Comparison of ENCODE assay signal across 36 cellular contexts in genomic region chr12:21756699-21757098, GRCh38. TPM values are rescaled to one million over a fixed set of nuclear protein-coding genes. Genes with fewer than 3 reads are reported as not detected.
"Had no signal": no experiment of that assay in that cellular context is flagged by ENCODE, and none has a peak within 500 bp of the region (broad histone marks: within the 10 kb centered on the region; RNA-seq: fewer than 3 reads in every experiment).

No MANE protein-coding gene starts in this region.

- H3K4me1 ChIP-seq: breast epithelium had no signal

- H3K27me3 ChIP-seq: adrenal gland, body of pancreas, brain microvascular endothelial cell, breast epithelium had no signal

- ATAC-seq: activated CD8-positive, alpha-beta T cell treated with anti-CD3 and anti-CD28 coated beads for 36 hours; activated naive CD4-positive, alpha-beta T cell treated with anti-CD3 and anti-CD28 coated beads, Interleukin-2, amount 50 U/mL, for 72 hours; activated T-cell treated with anti-CD3 and anti-CD28 coated beads, Interleukin-2, amount 50 U/mL, for 4 hours; activated T-cell treated with anti-CD3 and anti-CD28 coated beads, Interleukin-2, amount 50 U/mL, for 72 hours; activated T-helper 17 cell treated with anti-CD3 and anti-CD28 coated beads, Interleukin-2, amount 50 U/mL, for 72 hours; body of pancreas had no signal

- FAIRE-seq: astrocyte, TTC549 had no signal

- DNase-seq: activated B cell treated with CpG ODN at 0.5 μM for 24 hours; activated CD4-positive, alpha-beta memory T cell treated with anti-CD3 and anti-CD28 coated beads for 36 hours; activated CD4-positive, alpha-beta T cell treated with anti-CD3 and anti-CD28 coated beads for 4 hours; activated CD4-positive, alpha-beta T cell treated with anti-CD3 and anti-CD28 coated beads, Interleukin-2, amount 10 ng/mL, durations not matched to agents 24 days and 14 days; activated CD4-positive, alpha-beta T cell treated with anti-CD3 and anti-CD28 coated beads, Interleukin-2, amount 50 U/mL, for 1 hour; activated CD4-positive, alpha-beta T cell treated with anti-CD3 and anti-CD28 coated beads, Interleukin-2, amount 50 U/mL, for 4 hours; activated CD4-positive, CD25-positive, alpha-beta regulatory T cell treated with anti-CD3 and anti-CD28 coated beads, Interleukin-2, amount 50 U/mL, for 72 hours; activated CD8-positive, alpha-beta memory T cell treated with anti-CD3 and anti-CD28 coated beads, Interleukin-2, amount 50 U/mL, for 4 hours; activated CD8-positive, alpha-beta T cell treated with anti-CD3 and anti-CD28 coated beads for 36 hours; activated effector memory CD4-positive, alpha-beta T cell treated with anti-CD3 and anti-CD28 coated beads, Interleukin-2, amount 50 U/mL, for 16 hours; activated gamma-delta T cell treated with Interleukin-2 at 50 U/mL for 16 hours; activated naive CD4-positive, alpha-beta T cell; activated naive CD4-positive, alpha-beta T cell treated with anti-CD3 and anti-CD28 coated beads for 36 hours; activated naive CD4-positive, alpha-beta T cell treated with anti-CD3 and anti-CD28 coated beads, Interleukin-2, amount 50 U/mL, for 16 hours; activated naive CD8-positive, alpha-beta T cell treated with anti-CD3 and anti-CD28 coated beads for 36 hours; activated T-cell treated with anti-CD3 and anti-CD28 coated beads for 4 hours; activated T-cell treated with anti-CD3 and anti-CD28 coated beads, Interleukin-2, amount 50 U/mL, for 1 hour; activated T-cell treated with anti-CD3 and anti-CD28 coated beads, Interleukin-2, amount 50 U/mL, for 4 hours; activated T-cell treated with anti-CD3 and anti-CD28 coated beads, Interleukin-2, amount 50 U/mL, for 72 hours; adrenal gland; amniotic stem cell; aorta; body of pancreas; brain microvascular endothelial cell; central memory CD4-positive, alpha-beta T cell; T-helper 1 cell; T-helper 2 cell; T-helper 9 cell had no signal

- H3K4me3 ChIP-seq: adrenal gland, body of pancreas, breast epithelium had no signal

- H3K36me3 ChIP-seq: adrenal gland, brain microvascular endothelial cell, breast epithelium had no signal

- H3K27ac ChIP-seq: adrenal gland, body of pancreas, brain microvascular endothelial cell, breast epithelium, VCaP had no signal

- H3K9me3 ChIP-seq: adrenal gland, body of pancreas, breast epithelium had no signal

RNA-seq across cellular contexts. Expression of gene KCNJ8, which starts 17.8 kb away (rescaled TPM):
- total RNA-seq: activated B cell treated with CpG ODN at 0.5 μM for 24 hours; activated CD4-positive, alpha-beta memory T cell treated with anti-CD3 and anti-CD28 coated beads for 36 hours; activated CD4-positive, alpha-beta T cell treated with anti-CD3 and anti-CD28 coated beads, Interleukin-2, amount 10 ng/mL, durations not matched to agents 24 days and 14 days; activated CD8-positive, alpha-beta memory T cell treated with anti-CD3 and anti-CD28 coated beads for 36 hours; activated CD8-positive, alpha-beta T cell treated with anti-CD3 and anti-CD28 coated beads for 36 hours; activated naive CD4-positive, alpha-beta T cell treated with anti-CD3 and anti-CD28 coated beads for 36 hours; activated naive CD4-positive, alpha-beta T cell treated with anti-CD3 and anti-CD28 coated beads, Interleukin-2, amount 50 U/mL, for 72 hours; activated naive CD8-positive, alpha-beta T cell treated with anti-CD3 and anti-CD28 coated beads for 36 hours; activated T-cell treated with anti-CD3 and anti-CD28 coated beads, Interleukin-2, amount 50 U/mL, for 4 hours; activated T-cell treated with anti-CD3 and anti-CD28 coated beads, Interleukin-2, amount 50 U/mL, for 72 hours; activated T-helper 1 cell treated with anti-CD3 and anti-CD28 coated beads, Interleukin-12 subunit alpha, Interleukin-12 subunit beta, Interleukin-2, Interleukin-4 antibody, amounts not matched to agents 30 ng/mL and 10 ng/mL and 1 ng/mL, durations not matched to agents 14 hours and 24 hours and 36 hours; activated T-helper 17 cell treated with anti-CD3 and anti-CD28 coated beads, Interleukin-2, amount 50 U/mL, for 72 hours had no signal
